In the genomic region with DNA sequence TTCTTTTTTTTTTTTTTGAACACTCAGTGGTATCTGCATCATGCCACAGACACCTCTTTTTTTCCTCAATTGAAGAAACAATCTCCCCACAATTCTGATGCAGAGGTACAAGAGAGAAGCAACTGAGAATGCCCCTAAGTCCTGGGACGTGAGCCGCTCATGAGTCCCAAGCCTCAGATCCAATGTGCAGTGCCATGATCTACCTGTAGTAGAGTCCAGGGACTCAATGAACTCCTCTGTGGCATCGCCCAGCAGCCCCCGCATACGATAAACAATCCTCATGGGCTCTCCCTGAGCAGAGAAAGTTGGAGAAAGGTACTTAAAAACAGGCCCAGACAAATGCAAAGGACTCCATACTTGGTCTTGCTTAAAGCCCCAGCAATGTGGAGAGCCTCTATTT, we compare ENCODE assay signal across 25 cellular contexts.
"Had no signal": no experiment of that assay in that cellular context is flagged by ENCODE, and none has a peak within 500 bp of the region (broad histone marks: within the 10 kb centered on the region; RNA-seq: fewer than 3 reads in every experiment).

No MANE protein-coding gene starts in this region.

- H3K9me3 Mint-ChIP-seq: activated CD8-positive, alpha-beta T cell treated with anti-CD3 and anti-CD28 coated beads for 36 hours; activated naive CD4-positive, alpha-beta T cell treated with anti-CD3 and anti-CD28 coated beads for 36 hours; activated naive CD4-positive, alpha-beta T cell treated with anti-CD3 and anti-CD28 coated beads, Interleukin-2, amount 50 U/mL, for 24 hours; activated naive CD8-positive, alpha-beta T cell treated with anti-CD3 and anti-CD28 coated beads, Interleukin-2, amount 10 ng/mL, durations not matched to agents 7 days and 5 days; activated T-cell treated with anti-CD3 and anti-CD28 coated beads, Interleukin-2, amount 50 U/mL, for 4 hours; activated T-helper 17 cell treated with anti-CD3 and anti-CD28 coated beads, Interleukin-2, amount 50 U/mL, for 72 hours; effector memory CD8-positive, alpha-beta T cell; WTC11 had no signal

- H3K27me3 ChIP-seq: brain microvascular endothelial cell had no signal

- FAIRE-seq: astrocyte, bronchial epithelial cell, colon, endometrium, frontal cortex had no signal

- H3K27ac Mint-ChIP-seq: activated CD8-positive, alpha-beta T cell treated with anti-CD3 and anti-CD28 coated beads for 36 hours; activated naive CD4-positive, alpha-beta T cell treated with anti-CD3 and anti-CD28 coated beads for 36 hours; activated naive CD4-positive, alpha-beta T cell treated with anti-CD3 and anti-CD28 coated beads, Interleukin-2, amount 50 U/mL, for 24 hours; activated naive CD8-positive, alpha-beta T cell treated with anti-CD3 and anti-CD28 coated beads, Interleukin-2, amount 10 ng/mL, durations not matched to agents 7 days and 5 days; activated T-helper 17 cell treated with anti-CD3 and anti-CD28 coated beads, Interleukin-2, amount 50 U/mL, for 72 hours; WTC11 had no signal

- H3K4me3 Mint-ChIP-seq: activated CD8-positive, alpha-beta T cell treated with anti-CD3 and anti-CD28 coated beads for 36 hours; activated naive CD4-positive, alpha-beta T cell treated with anti-CD3 and anti-CD28 coated beads for 36 hours; activated naive CD4-positive, alpha-beta T cell treated with anti-CD3 and anti-CD28 coated beads, Interleukin-2, amount 50 U/mL, for 24 hours; activated naive CD8-positive, alpha-beta T cell treated with anti-CD3 and anti-CD28 coated beads, Interleukin-2, amount 10 ng/mL, durations not matched to agents 7 days and 5 days; activated T-cell treated with anti-CD3 and anti-CD28 coated beads, Interleukin-2, amount 50 U/mL, for 4 hours; activated T-helper 17 cell treated with anti-CD3 and anti-CD28 coated beads, Interleukin-2, amount 50 U/mL, for 72 hours; effector memory CD8-positive, alpha-beta T cell; WTC11 had no signal

- DNase-seq: activated CD4-positive, alpha-beta T cell treated with anti-CD3 and anti-CD28 coated beads for 1 hour; activated CD4-positive, alpha-beta T cell treated with anti-CD3 and anti-CD28 coated beads for 4 hours; activated CD4-positive, alpha-beta T cell treated with anti-CD3 and anti-CD28 coated beads, Interleukin-2, amount 50 U/mL, for 1 hour; activated CD8-positive, alpha-beta memory T cell treated with anti-CD3 and anti-CD28 coated beads for 24 hours; activated effector memory CD4-positive, alpha-beta T cell treated with anti-CD3 and anti-CD28 coated beads, Interleukin-2, amount 50 U/mL, for 16 hours; activated naive CD8-positive, alpha-beta T cell treated with anti-CD3 and anti-CD28 coated beads, Interleukin-2, amount 10 ng/mL, durations not matched to agents 7 days and 5 days; activated T-cell treated with anti-CD3 and anti-CD28 coated beads, Interleukin-2, amount 50 U/mL, for 4 hours; amniotic stem cell; brain microvascular endothelial cell; cortex of kidney; effector CD4-positive, alpha-beta T cell; effector memory CD8-positive, alpha-beta T cell; foreskin fibroblast; T-helper 1 cell; T-helper 2 cell had no signal

- H3K27me3 Mint-ChIP-seq: activated CD8-positive, alpha-beta T cell treated with anti-CD3 and anti-CD28 coated beads for 36 hours; activated naive CD4-positive, alpha-beta T cell treated with anti-CD3 and anti-CD28 coated beads, Interleukin-2, amount 50 U/mL, for 24 hours; activated naive CD8-positive, alpha-beta T cell treated with anti-CD3 and anti-CD28 coated beads, Interleukin-2, amount 10 ng/mL, durations not matched to agents 7 days and 5 days; activated T-helper 17 cell treated with anti-CD3 and anti-CD28 coated beads, Interleukin-2, amount 50 U/mL, for 72 hours; effector memory CD8-positive, alpha-beta T cell had no signal

- H3K27ac ChIP-seq: brain microvascular endothelial cell had no signal

- H3K4me1 Mint-ChIP-seq: activated naive CD8-positive, alpha-beta T cell treated with anti-CD3 and anti-CD28 coated beads, Interleukin-2, amount 10 ng/mL, durations not matched to agents 7 days and 5 days; WTC11 had no signal

- ATAC-seq: activated CD8-positive, alpha-beta T cell treated with anti-CD3 and anti-CD28 coated beads for 36 hours; activated T-cell treated with anti-CD3 and anti-CD28 coated beads, Interleukin-2, amount 50 U/mL, for 4 hours; activated T-helper 17 cell treated with anti-CD3 and anti-CD28 coated beads, Interleukin-2, amount 50 U/mL, for 72 hours; effector memory CD8-positive, alpha-beta T cell had no signal
